2 cellular contexts compared by ENCODE assay signal in the genomic region with DNA sequence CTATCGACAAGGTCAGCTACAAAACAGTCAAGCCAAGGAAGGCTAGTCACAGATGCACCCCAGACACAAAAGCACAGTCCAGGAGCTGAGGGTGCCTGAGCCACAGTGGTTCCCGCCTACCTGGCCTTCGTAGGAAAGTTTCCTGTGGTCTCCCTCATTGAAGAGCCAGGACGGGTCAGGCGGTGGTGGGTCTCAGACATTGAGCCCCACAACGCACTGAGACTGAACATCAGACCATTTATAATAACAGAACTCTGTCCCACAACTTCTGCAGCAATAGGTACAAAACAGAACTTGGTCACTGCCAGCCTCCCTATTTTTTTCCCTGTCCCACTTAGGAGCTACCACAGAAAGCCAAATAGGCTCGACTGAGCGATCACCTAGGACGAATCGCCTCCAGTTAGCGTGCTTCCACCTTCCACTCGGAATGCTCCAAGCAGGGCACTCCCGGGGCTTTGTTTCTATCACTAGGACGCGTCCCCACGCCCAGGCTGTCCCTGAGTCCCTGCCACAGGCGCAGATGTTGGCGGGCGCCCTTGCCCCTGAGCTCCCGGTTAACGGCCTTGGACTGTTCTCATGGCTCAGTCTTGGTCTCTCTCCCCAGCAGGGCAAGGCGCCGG.
TF ChIP-seq lines count a peak whose summit lies in the region.

No MANE protein-coding gene starts in this region.

TF ChIP-seq in endothelial cell of umbilical vein, 7 proteins besides CTCF, POLR2A, EP300 and RAD21:
- TF ChIP-seq EZH2 (IDR thresholded peaks at IDR 0.05; ENCODE audit: borderline replicate concordance, low read depth, low read length, severe bottlenecking) = no peak

TF ChIP-seq in neural cell, 6 proteins besides CTCF, POLR2A, EP300 and RAD21:
- TF ChIP-seq, protein P1, sequence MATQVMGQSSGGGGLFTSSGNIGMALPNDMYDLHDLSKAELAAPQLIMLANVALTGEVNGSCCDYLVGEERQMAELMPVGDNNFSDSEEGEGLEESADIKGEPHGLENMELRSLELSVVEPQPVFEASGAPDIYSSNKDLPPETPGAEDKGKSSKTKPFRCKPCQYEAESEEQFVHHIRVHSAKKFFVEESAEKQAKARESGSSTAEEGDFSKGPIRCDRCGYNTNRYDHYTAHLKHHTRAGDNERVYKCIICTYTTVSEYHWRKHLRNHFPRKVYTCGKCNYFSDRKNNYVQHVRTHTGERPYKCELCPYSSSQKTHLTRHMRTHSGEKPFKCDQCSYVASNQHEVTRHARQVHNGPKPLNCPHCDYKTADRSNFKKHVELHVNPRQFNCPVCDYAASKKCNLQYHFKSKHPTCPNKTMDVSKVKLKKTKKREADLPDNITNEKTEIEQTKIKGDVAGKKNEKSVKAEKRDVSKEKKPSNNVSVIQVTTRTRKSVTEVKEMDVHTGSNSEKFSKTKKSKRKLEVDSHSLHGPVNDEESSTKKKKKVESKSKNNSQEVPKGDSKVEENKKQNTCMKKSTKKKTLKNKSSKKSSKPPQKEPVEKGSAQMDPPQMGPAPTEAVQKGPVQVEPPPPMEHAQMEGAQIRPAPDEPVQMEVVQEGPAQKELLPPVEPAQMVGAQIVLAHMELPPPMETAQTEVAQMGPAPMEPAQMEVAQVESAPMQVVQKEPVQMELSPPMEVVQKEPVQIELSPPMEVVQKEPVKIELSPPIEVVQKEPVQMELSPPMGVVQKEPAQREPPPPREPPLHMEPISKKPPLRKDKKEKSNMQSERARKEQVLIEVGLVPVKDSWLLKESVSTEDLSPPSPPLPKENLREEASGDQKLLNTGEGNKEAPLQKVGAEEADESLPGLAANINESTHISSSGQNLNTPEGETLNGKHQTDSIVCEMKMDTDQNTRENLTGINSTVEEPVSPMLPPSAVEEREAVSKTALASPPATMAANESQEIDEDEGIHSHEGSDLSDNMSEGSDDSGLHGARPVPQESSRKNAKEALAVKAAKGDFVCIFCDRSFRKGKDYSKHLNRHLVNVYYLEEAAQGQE (IDR thresholded peaks at IDR 0.05; ENCODE audit: borderline replicate concordance) = no peak
- TF ChIP-seq MXI1 (conservative IDR thresholded peaks at IDR 0.05; ENCODE audit: poor library complexity, severe bottlenecking) = no peak
- no peak for TF ChIP-seq SMC3 (conservative IDR thresholded peaks at IDR 0.05; ENCODE audit: poor library complexity)
- TF ChIP-seq TAF1 (IDR thresholded peaks at IDR 0.05; ENCODE audit: low read depth) = no peak
- TF ChIP-seq POLR2AphosphoS5 (IDR thresholded peaks at IDR 0.05) = no peak
- no peak for TF ChIP-seq EZH2 (IDR thresholded peaks at IDR 0.05; ENCODE audit: borderline replicate concordance, insufficient read depth, low read length, poor library complexity, severe bottlenecking)
TF ChIP-seq in neural cell: peak in this region for 0.
